ENCODE assay signal across 17 cellular contexts in genomic region chr6:14267885-14268660, GRCh38.
DNase-seq lines count a peak whose midpoint lies in the region; ATAC-seq and TF ChIP-seq lines count a peak whose summit lies in the region.
"Had no signal": no experiment of that assay in that cellular context is flagged by ENCODE, and none has a peak within 500 bp of the region (broad histone marks: within the 10 kb centered on the region; RNA-seq: fewer than 3 reads in every experiment).

No MANE protein-coding gene starts in this region.

- intact Hi-C loops in activated B cell treated with CpG ODN at 0.5 μM for 24 hours (cut with micrococcal nuclease): no loop called here
- intact Hi-C loops in esophagus muscularis mucosa (cut with DNase I): no loop called here

- TF ChIP-seq EP300 in esophagus muscularis mucosa (IDR thresholded peaks at IDR 0.05): no peak

- H3K27me3 ChIP-seq in esophagus muscularis mucosa: no peaks in the 10 kb centered on the region

- ATAC-seq in activated B cell treated with CpG ODN at 0.5 μM for 24 hours (ENCODE audit: low read depth) (no peak), HG03139 (IDR thresholded peaks at IDR 0.05; ENCODE audit: unreplicated experiment) (no peak), GM21447 (IDR thresholded peaks at IDR 0.05; ENCODE audit: unreplicated experiment) (no peak)
- no peak for ATAC-seq in stimulated activated memory B cell treated with anti-CD40 and anti-IgM and Interleukin-4, amounts not matched to agents 10 μg/mL and 1 μg/mL and 100 μg/mL, for 72 hours
- ATAC-seq: GM23338, HCT116 had no signal

- H3K9me3 ChIP-seq in esophagus muscularis mucosa: peaks cover 0 to 17% (median 12%) of the 10 kb centered on the region in 4 donors

- no peaks in the 10 kb centered on the region for H3K27me3 Mint-ChIP-seq in IgD-negative memory B cell
- H3K27me3 Mint-ChIP-seq in activated B cell treated with CpG ODN at 0.5 μM for 24 hours: no peaks in the 10 kb centered on the region
- no peaks in the 10 kb centered on the region for H3K27me3 Mint-ChIP-seq in stimulated activated memory B cell treated with anti-CD40 and anti-IgM and Interleukin-4, amounts not matched to agents 10 μg/mL and 1 μg/mL and 100 μg/mL, for 72 hours
- no peaks in the 10 kb centered on the region for H3K27me3 Mint-ChIP-seq in type B pancreatic cell
- H3K27me3 Mint-ChIP-seq: CD4-positive, alpha-beta T cell had no signal

- CTCF ChIA-PET in activated B cell treated with CpG ODN at 0.5 μM for 24 hours (lab: Charles Lee): no interaction called here

- H3K4me1 ChIP-seq in esophagus muscularis mucosa: no peaks in the 10 kb centered on the region
- H3K4me1 ChIP-seq: Caco-2 had no signal

- DNase-seq in activated B cell treated with CpG ODN at 0.5 μM for 24 hours: no peak
- peak; percentile 64 for DNase-seq in esophagus muscularis mucosa (ENCODE audit: extremely low spot score)
- no peak for DNase-seq in type B pancreatic cell (ENCODE audit: extremely low spot score, unreplicated experiment)
- DNase-seq in RPMI8226: no peak
- DNase-seq: ACHN; Caco-2; CD4-positive, alpha-beta T cell; H7; HFFc6; KBM-7 had no signal

- TF ChIP-seq CTCF in activated B cell treated with CpG ODN at 0.5 μM for 24 hours (IDR thresholded peaks at IDR 0.05) (no peak), esophagus muscularis mucosa (IDR thresholded peaks at IDR 0.05) (no peak), type B pancreatic cell (conservative IDR thresholded peaks at IDR 0.05) (no peak)

- H3K36me3 ChIP-seq in esophagus muscularis mucosa: no peaks in the 10 kb centered on the region

- no peak overlapping the region for H3K4me3 ChIP-seq in esophagus muscularis mucosa
- H3K4me3 ChIP-seq: GM23338 had no signal

- peaks cover 29 to 46% (median 37%) of the 10 kb centered on the region in 3 donors for H3K4me1 Mint-ChIP-seq in IgD-negative memory B cell
- peaks cover 74% of the 10 kb centered on the region for H3K4me1 Mint-ChIP-seq in activated B cell treated with CpG ODN at 0.5 μM for 24 hours
- peaks cover 60% of the 10 kb centered on the region for H3K4me1 Mint-ChIP-seq in stimulated activated memory B cell treated with anti-CD40 and anti-IgM and Interleukin-4, amounts not matched to agents 10 μg/mL and 1 μg/mL and 100 μg/mL, for 72 hours
- H3K4me1 Mint-ChIP-seq in type B pancreatic cell (ENCODE audit: unreplicated experiment): no peaks in the 10 kb centered on the region

- H3K9me3 Mint-ChIP-seq in IgD-negative memory B cell (peaks cover 0 to 3% (median 2%) of the 10 kb centered on the region in 3 donors), activated B cell treated with CpG ODN at 0.5 μM for 24 hours (peaks cover 5% of the 10 kb centered on the region), type B pancreatic cell (no peaks in the 10 kb centered on the region)
- H3K9me3 Mint-ChIP-seq in stimulated activated memory B cell treated with anti-CD40 and anti-IgM and Interleukin-4, amounts not matched to agents 10 μg/mL and 1 μg/mL and 100 μg/mL, for 72 hours: peaks cover 4% of the 10 kb centered on the region

- H3K4me3 Mint-ChIP-seq in IgD-negative memory B cell (peak overlapping the region in 1 of 4 donors; percentile 43), activated B cell treated with CpG ODN at 0.5 μM for 24 hours (no peak overlapping the region), type B pancreatic cell (no peak overlapping the region)
- no peak overlapping the region for H3K4me3 Mint-ChIP-seq in stimulated activated memory B cell treated with anti-CD40 and anti-IgM and Interleukin-4, amounts not matched to agents 10 μg/mL and 1 μg/mL and 100 μg/mL, for 72 hours
- H3K4me3 Mint-ChIP-seq: CD4-positive, alpha-beta T cell; GM23338; HFFc6 had no signal

- H3K36me3 Mint-ChIP-seq in IgD-negative memory B cell (peaks cover 8% of the 10 kb centered on the region), activated B cell treated with CpG ODN at 0.5 μM for 24 hours (ENCODE audit: low read depth) (peaks cover 11% of the 10 kb centered on the region), type B pancreatic cell (no peaks in the 10 kb centered on the region)
- peaks cover 9% of the 10 kb centered on the region for H3K36me3 Mint-ChIP-seq in stimulated activated memory B cell treated with anti-CD40 and anti-IgM and Interleukin-4, amounts not matched to agents 10 μg/mL and 1 μg/mL and 100 μg/mL, for 72 hours

- POLR2A ChIA-PET in activated B cell treated with CpG ODN at 0.5 μM for 24 hours (lab: Charles Lee): interaction anchor here (1.7 kb wide), 1 partner anchor 13 kb away, joined by 6 read pairs; no protein-coding TSS in a partner anchor

- no peak for TF ChIP-seq POLR2A in esophagus muscularis mucosa (IDR thresholded peaks at IDR 0.05; ENCODE audit: low read depth)

- 91% methylated on average over 9 of the region's 9 CpGs for WGBS in esophagus muscularis mucosa

- H3K27ac Mint-ChIP-seq in IgD-negative memory B cell: peak overlapping the region in 2 of 3 donors; percentile 19 to 47
- H3K27ac Mint-ChIP-seq in activated B cell treated with CpG ODN at 0.5 μM for 24 hours: peak overlapping the region; percentile 50
- peak overlapping the region; percentile 71 for H3K27ac Mint-ChIP-seq in stimulated activated memory B cell treated with anti-CD40 and anti-IgM and Interleukin-4, amounts not matched to agents 10 μg/mL and 1 μg/mL and 100 μg/mL, for 72 hours
- H3K27ac Mint-ChIP-seq in type B pancreatic cell: no peak overlapping the region
- H3K27ac Mint-ChIP-seq: CD4-positive, alpha-beta T cell; GM23338; HFFc6 had no signal

- H3K27ac ChIP-seq in esophagus muscularis mucosa (replicated peaks in 1 of 4): no peak overlapping the region
- H3K27ac ChIP-seq: C4-2B had no signal
